Comparison of ENCODE assay signal across 8 cellular contexts in the genomic region with DNA sequence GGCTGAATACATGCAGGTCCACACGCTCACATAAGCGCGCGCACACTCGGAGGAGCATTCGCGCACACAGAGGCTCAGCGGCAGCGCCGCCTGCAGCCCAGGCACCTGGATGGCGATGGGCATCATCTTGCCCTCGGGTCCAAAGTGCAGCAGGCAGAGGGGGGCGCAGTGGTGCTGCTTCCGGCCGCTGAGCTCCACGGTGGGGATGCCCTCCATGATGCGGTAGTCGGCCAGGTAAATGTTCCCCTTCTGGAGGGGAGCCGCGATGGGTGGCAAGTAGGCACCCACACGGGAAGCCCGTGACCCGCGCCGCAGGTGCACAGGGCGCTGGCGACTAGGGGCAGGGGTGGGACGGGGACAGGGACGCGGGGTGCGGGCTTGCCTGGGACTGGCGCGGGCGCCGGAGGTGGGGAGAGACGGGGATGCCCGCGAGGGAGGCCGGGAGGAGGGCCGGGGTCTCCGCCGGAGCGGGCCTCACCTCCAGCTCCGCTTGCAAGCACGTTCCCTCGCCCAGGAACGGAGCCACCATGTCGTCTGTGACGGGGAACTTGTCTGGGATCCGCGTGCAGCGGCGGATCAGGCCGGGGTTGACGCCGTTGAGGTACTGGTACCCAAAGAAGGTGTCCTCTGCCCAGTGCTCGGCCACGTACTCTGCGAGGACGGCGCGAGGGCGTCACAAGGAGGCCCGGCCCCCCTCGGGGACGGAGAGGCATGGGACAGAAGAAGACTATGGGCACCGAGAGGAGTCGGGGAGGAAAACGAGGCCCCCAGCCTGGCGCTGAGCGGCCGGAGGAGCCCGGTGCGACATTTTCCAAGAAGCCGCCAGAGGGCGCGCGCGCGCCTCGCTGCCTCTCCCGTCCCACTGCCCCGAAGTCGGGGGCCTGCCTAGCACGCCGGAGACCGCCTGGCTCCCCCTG. TPM values are rescaled to one million over a fixed set of nuclear protein-coding genes. Genes with fewer than 3 reads are reported as not detected.
DNase-seq lines count a peak whose midpoint lies in the region; ATAC-seq and TF ChIP-seq lines count a peak whose summit lies in the region.

No MANE protein-coding gene starts in this region.

- peak overlapping the region; percentile 89 for H3K4me2 ChIP-seq in OCI-LY1 (ENCODE audit: low read length)

- H3K4me1 ChIP-seq in OCI-LY1 (ENCODE audit: insufficient read depth, low read length, severe bottlenecking) = peaks cover 7% of the 10 kb centered on the region
- H3K4me1 ChIP-seq in muscle layer of colon (ENCODE audit: insufficient read depth, low read length) = peaks cover 5% of the 10 kb centered on the region

- peak overlapping the region; percentile 52 for H3K4me3 ChIP-seq in GM12864 (ENCODE audit: low read depth, low read length)
- H3K4me3 ChIP-seq in OCI-LY1 (ENCODE audit: low read depth, low read length, poor library complexity, severe bottlenecking) = peak overlapping the region; percentile 71
- H3K4me3 ChIP-seq in muscle layer of colon (ENCODE audit: low read depth in 1 of 2, low read length in 2 of 2) = peak overlapping the region; percentile 42 to 55

- H4K20me1 ChIP-seq in OCI-LY1 (ENCODE audit: insufficient read depth, low read length) = no peaks in the 10 kb centered on the region

- no peaks in the 10 kb centered on the region for H3K27me3 ChIP-seq in OCI-LY1 (ENCODE audit: insufficient read depth, low read length)
- H3K27me3 ChIP-seq in muscle layer of colon (ENCODE audit: control insufficient read depth in 1 of 2, insufficient read depth in 2 of 2, low read length in 2 of 2) = peaks cover 34 to 70% of the 10 kb centered on the region in 2 donors

- H3K79me2 ChIP-seq in OCI-LY1 (ENCODE audit: insufficient read depth, low read length) = no peaks in the 10 kb centered on the region

- ATAC-seq in HG03520 (IDR thresholded peaks at IDR 0.05; ENCODE audit: unreplicated experiment) (peak; percentile 65), esophagus mucosa (peak; percentile 55), GM19467 (IDR thresholded peaks at IDR 0.05; ENCODE audit: unreplicated experiment) (no peak)

- TF ChIP-seq CTCF in GM12864 (IDR thresholded peaks at IDR 0.05; ENCODE audit: low read depth, low read length, missing control alignments) (peak; percentile 90), OCI-LY1 (IDR thresholded peaks at IDR 0.05; ENCODE audit: low read length) (peak; percentile 96)

- H3K9ac ChIP-seq in OCI-LY1 (ENCODE audit: low read length) = peak overlapping the region; percentile 75
- no peak overlapping the region for H3K9ac ChIP-seq in muscle layer of colon (ENCODE audit: low read length)

- H3K36me3 ChIP-seq in OCI-LY1 (ENCODE audit: insufficient read depth, low read length) = no peaks in the 10 kb centered on the region; the same call in 1 of the 2 replicates
- no peaks in the 10 kb centered on the region for H3K36me3 ChIP-seq in muscle layer of colon (ENCODE audit: insufficient read depth, low read length)

- DNase-seq in GM12864 (ENCODE audit: low read depth) = peak; percentile 16
- DNase-seq in activated T-cell treated with anti-CD3 and anti-CD28 coated beads for 24 hours (ENCODE audit: low read depth) = peak; percentile 76
- DNase-seq in stimulated activated CD8-positive, alpha-beta memory T cell treated with anti-CD3 and anti-CD28 coated beads, Interleukin-4, amount 100 ng/mL, for 48 hours = peak; percentile 88

- H3F3A ChIP-seq in OCI-LY1 (ENCODE audit: insufficient read depth, low read length) = no peaks in the 10 kb centered on the region

- H3K27ac ChIP-seq in OCI-LY1 (ENCODE audit: low read depth, low read length, poor library complexity, severe bottlenecking) = peak overlapping the region; percentile 4
- no peak overlapping the region for H3K27ac ChIP-seq in muscle layer of colon (ENCODE audit: low read depth, low read length)

- no peak overlapping the region for H2AFZ ChIP-seq in OCI-LY1 (ENCODE audit: low read length)

- no peaks in the 10 kb centered on the region for H3K9me2 ChIP-seq in OCI-LY1 (ENCODE audit: low read depth, low read length)

- H3K9me3 ChIP-seq in OCI-LY1 (ENCODE audit: low read length) (no peaks in the 10 kb centered on the region), muscle layer of colon (ENCODE audit: low read length) (no peaks in the 10 kb centered on the region)

RNA-seq across cellular contexts. Expression of gene ALOX12B, which starts 8.0 kb away (rescaled TPM):
- 15.0 TPM for total RNA-seq in esophagus mucosa

RNA-seq across cellular contexts. Expression of gene ALOXE3, which starts 38.8 kb away (rescaled TPM):
- total RNA-seq in esophagus mucosa = 4.0 TPM

RNA-seq across cellular contexts. Expression of gene ALOX15B, which starts 40.7 kb away (rescaled TPM):
- total RNA-seq in esophagus mucosa = 121 TPM

RNA-seq across cellular contexts. Expression of gene HES7, which starts 44.4 kb away (rescaled TPM):
- total RNA-seq in esophagus mucosa = 0.40 TPM

Comparison
In these comparisons a context has a peak if more than half of its experiments do, and no peak if none do; other contexts are left out.
1. DNase-seq: peak in every context shown above with its lines; median percentile 88 in stimulated activated CD8-positive, alpha-beta memory T cell treated with anti-CD3 and anti-CD28 coated beads, Interleukin-4, amount 100 ng/mL, for 48 hours; 76 in activated T-cell treated with anti-CD3 and anti-CD28 coated beads for 24 hours; 16 in GM12864.